17 cellular contexts compared by ENCODE assay signal in the genomic region with DNA sequence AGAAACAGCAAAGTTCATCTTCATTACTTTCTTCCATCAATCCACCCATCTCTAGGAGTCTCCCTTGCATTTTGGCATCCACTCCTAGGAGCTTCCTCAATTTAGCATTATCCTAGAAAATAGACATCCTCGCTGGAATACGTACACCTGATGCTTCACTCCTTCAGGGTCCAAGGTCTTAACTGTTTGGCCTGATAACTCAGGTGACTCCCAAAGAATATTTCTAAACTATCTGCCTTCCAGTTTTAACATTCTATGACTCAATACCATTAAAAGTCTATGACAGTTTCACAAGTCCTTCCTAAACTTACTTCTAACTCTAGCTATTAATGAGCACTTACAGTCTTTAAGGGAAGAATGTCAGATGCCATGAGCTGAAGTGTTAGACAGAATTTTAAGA. TPM values are rescaled to one million over a fixed set of nuclear protein-coding genes. Genes with fewer than 3 reads are reported as not detected.
A peak's percentile ranks its signal among the peaks of the same experiment; 100 is the strongest.
DNase-seq lines count a peak whose midpoint lies in the region; ATAC-seq and TF ChIP-seq lines count a peak whose summit lies in the region.
"Had no signal": no experiment of that assay in that cellular context is flagged by ENCODE, and none has a peak within 500 bp of the region (broad histone marks: within the 10 kb centered on the region; RNA-seq: fewer than 3 reads in every experiment).

No MANE protein-coding gene starts in this region.

- CTCF ChIA-PET in PC-3 (lab: Charles Lee): no interaction called here

- intact Hi-C loops in PC-3 (cut with micrococcal nuclease) (no loop called here), mucosa of descending colon (cut with DNase I, micrococcal nuclease) (no loop called here), posterior vena cava (cut with DNase I) (no loop called here)

- no peak overlapping the region for H2AFZ ChIP-seq in PC-3 (ENCODE audit: low read length)

- H3K9me3 ChIP-seq in PC-3 (ENCODE audit: low read length) (no peaks in the 10 kb centered on the region), mucosa of descending colon (no peaks in the 10 kb centered on the region)
- H3K9me3 ChIP-seq: A549; BLaER1 treated with 17β-estradiol and CSF1 and Interleukin-3, amounts not matched to agents 10 nM and 100 nM; Caco-2 had no signal

- no TSS peak for BruUV-seq in PC-3 (replicated peaks; lab: Mats Ljungman, UMichigan)

- ATAC-seq in PC-3 (peak; percentile 39; the same call in 1 of the 2 replicates), mucosa of descending colon (peak; percentile 52)
- ATAC-seq: A549; CD8-positive, alpha-beta T cell; GM12878 had no signal

- H3K27me3 ChIP-seq in PC-3 (ENCODE audit: low read length): no peaks in the 10 kb centered on the region
- H3K27me3 ChIP-seq: BLaER1 treated with 17β-estradiol and CSF1 and Interleukin-3, amounts not matched to agents 10 nM and 100 nM had no signal

- H3K4me2 ChIP-seq in PC-3 (ENCODE audit: low read length): no peak overlapping the region
- H3K4me2 ChIP-seq: A549; BLaER1 treated with 17β-estradiol and CSF1 and Interleukin-3, amounts not matched to agents 10 nM and 100 nM had no signal

- no peaks in the 10 kb centered on the region for H3F3A ChIP-seq in PC-3 (ENCODE audit: low read length, unreplicated experiment)

- H3K9me2 ChIP-seq in PC-3 (replicated peaks; ENCODE audit: low read length): no peaks in the 10 kb centered on the region

- TF ChIP-seq CTCF in PC-3 (conservative IDR thresholded peaks at IDR 0.05; ENCODE audit: low read depth, low read length) (no peak), mucosa of descending colon (IDR thresholded peaks at IDR 0.05) (no peak)

- no peaks in the 10 kb centered on the region for H3K79me2 ChIP-seq in PC-3 (ENCODE audit: low read length)

- no peak overlapping the region for H3K9ac ChIP-seq in PC-3 (ENCODE audit: low read length)
- H3K9ac ChIP-seq: BLaER1 treated with 17β-estradiol and CSF1 and Interleukin-3, amounts not matched to agents 10 nM and 100 nM had no signal

- no peaks in the 10 kb centered on the region for H3K36me3 ChIP-seq in PC-3 (ENCODE audit: low read depth, low read length)
- no peaks in the 10 kb centered on the region for H3K36me3 ChIP-seq in mucosa of descending colon (ENCODE audit: low read depth)
- H3K36me3 ChIP-seq: BLaER1 treated with 17β-estradiol and CSF1 and Interleukin-3, amounts not matched to agents 10 nM and 100 nM had no signal

- POLR2A ChIA-PET in PC-3 (lab: Charles Lee; ENCODE audit: unreplicated experiment): no interaction called here

- H4K20me1 ChIP-seq in PC-3 (ENCODE audit: low read length): no peaks in the 10 kb centered on the region
- H4K20me1 ChIP-seq: BLaER1 treated with 17β-estradiol and CSF1 and Interleukin-3, amounts not matched to agents 10 nM and 100 nM had no signal

- H3K4me3 ChIP-seq in PC-3 (ENCODE audit: low read length) (no peak overlapping the region), mucosa of descending colon (no peak overlapping the region)
- H3K4me3 ChIP-seq: A549; BLaER1 treated with 17β-estradiol and CSF1 and Interleukin-3, amounts not matched to agents 10 nM and 100 nM; GM12878 had no signal

- H3K27ac ChIP-seq in PC-3 (ENCODE audit: low read length): no peak overlapping the region
- H3K27ac ChIP-seq: 22Rv1; A549; BLaER1 treated with 17β-estradiol and CSF1 and Interleukin-3, amounts not matched to agents 10 nM and 100 nM; C4-2B had no signal

- peak; percentile 12 for DNase-seq in EH (ENCODE audit: low read depth)
- no peak for DNase-seq in PC-3
- DNase-seq in mucosa of descending colon: no peak
- DNase-seq in posterior vena cava (ENCODE audit: low spot score): no peak
- no peak for DNase-seq in NCI-H1105 (lab: John Stamatoyannopoulos, UW)
- DNase-seq: AML-193; Caco-2; Calu3; CD4-positive, alpha-beta T cell; CD8-positive, alpha-beta T cell; DMS79 treated with DMSO at 0.1 percent for 48 hours; GDM1 had no signal

- peaks cover 16% of the 10 kb centered on the region for H3K4me1 ChIP-seq in PC-3 (ENCODE audit: insufficient read depth, low read length)
- peaks cover 5% of the 10 kb centered on the region for H3K4me1 ChIP-seq in mucosa of descending colon (ENCODE audit: low read depth)
- H3K4me1 ChIP-seq: BLaER1 treated with 17β-estradiol and CSF1 and Interleukin-3, amounts not matched to agents 10 nM and 100 nM had no signal

RNA-seq across cellular contexts. Expression of a gene that starts 26.5 kb away (rescaled TPM):
- 10.1 and 17.6 TPM in 2 replicates for total RNA-seq in PC-3 (2014; rRNA removed)
- 100 to 1,000 TPM in 2 of 3 donors, 10 to 100 TPM in 1; 91.6 to 112 (median 109) TPM for total RNA-seq in mucosa of descending colon
- total RNA-seq in posterior vena cava: 10 to 100 TPM; 48.6 to 55.3 TPM
